ENCODE assay signal across 31 cellular contexts in genomic region chr2:61205132-61205531, GRCh38.
"Had no signal": no experiment of that assay in that cellular context is flagged by ENCODE, and none has a peak within 500 bp of the region (broad histone marks: within the 10 kb centered on the region; RNA-seq: fewer than 3 reads in every experiment).

No MANE protein-coding gene starts in this region.

- H3K9ac ChIP-seq: SK-N-SH had no signal

- H3K27ac ChIP-seq: body of pancreas, breast epithelium, SJSA1 had no signal

- H3K4me3 ChIP-seq: body of pancreas, breast epithelium, MG63, Peyer's patch, SJSA1 had no signal

- ATAC-seq: activated CD4-positive, alpha-beta T cell treated with anti-CD3 and anti-CD28 coated beads for 36 hours; activated CD4-positive, CD25-positive, alpha-beta regulatory T cell treated with anti-CD3 and anti-CD28 coated beads, Interleukin-2, amount 50 U/mL, for 24 hours; activated CD8-positive, alpha-beta T cell treated with anti-CD3 and anti-CD28 coated beads, Interleukin-2, amount 10 ng/mL, durations not matched to agents 7 days and 5 days; body of pancreas; PC-3; WTC11 had no signal

- DNase-seq: activated CD4-positive, alpha-beta T cell treated with anti-CD3 and anti-CD28 coated beads for 36 hours; activated CD4-positive, alpha-beta T cell treated with anti-CD3 and anti-CD28 coated beads, Interleukin-2, amount 10 ng/mL, durations not matched to agents 7 days and 5 days; activated CD4-positive, alpha-beta T cell treated with anti-CD3 and anti-CD28 coated beads, Interleukin-2, amount 50 U/mL, for 48 hours; activated CD8-positive, alpha-beta T cell treated with anti-CD3 and anti-CD28 coated beads, Interleukin-2, amount 10 ng/mL, durations not matched to agents 7 days and 5 days; activated gamma-delta T cell; activated naive CD4-positive, alpha-beta T cell treated with Interleukin-2 at 50 U/mL for 16 hours; activated naive CD8-positive, alpha-beta T cell treated with anti-CD3 and anti-CD28 coated beads, Interleukin-2, amount 10 ng/mL, durations not matched to agents 7 days and 5 days; activated T-cell treated with anti-CD3 and anti-CD28 coated beads, Interleukin-2, amount 50 U/mL, for 24 hours; amygdala; body of pancreas; Karpas-422; KBM-7; MG63; NCI-H1048; NCI-H1105 treated with DMSO at 0.1 percent for 48 hours; NCI-H187 treated with DMSO at 0.1 percent for 48 hours; NCI-H2081; NCI-H226; NCI-H446 treated with DMSO at 0.1 percent for 48 hours; NCI-H524; NCI-H69; NK-92 treated with Interleukin-12 subunit alpha and Interleukin-12 subunit beta, amount 100 ng/mL, for 24 hours; PC-3; Peyer's patch; RPMI8226; SHP77 treated with DMSO at 0.1 percent for 48 hours; SK-N-SH had no signal

- H3K27me3 ChIP-seq: body of pancreas, breast epithelium, MG63, Peyer's patch, SJSA1 had no signal

- H3K9me3 ChIP-seq: body of pancreas, breast epithelium, MG63, Peyer's patch, SJSA1, SK-N-SH had no signal

- H3K4me1 ChIP-seq: breast epithelium, SJSA1 had no signal
